ENCODE assay signal across 8 cellular contexts in genomic region chr11:74726547-74727182, GRCh38. TPM values are rescaled to one million over a fixed set of nuclear protein-coding genes. Genes with fewer than 3 reads are reported as not detected.
DNase-seq lines count a peak whose midpoint lies in the region; ATAC-seq lines count a peak whose summit lies in the region.

No MANE protein-coding gene starts in this region.

- H3K27ac Mint-ChIP-seq in activated naive CD4-positive, alpha-beta T cell treated with anti-CD3 and anti-CD28 coated beads, Interleukin-2, amount 50 U/mL, for 72 hours = no peak overlapping the region

- H3K4me3 ChIP-seq in MG63 = no peak overlapping the region

- H3K9me3 Mint-ChIP-seq in activated naive CD4-positive, alpha-beta T cell treated with anti-CD3 and anti-CD28 coated beads, Interleukin-2, amount 50 U/mL, for 72 hours = no peaks in the 10 kb centered on the region

- intact Hi-C loops in Right ventricle myocardium superior (cut with DNase I) (no loop called here), posterior vena cava (cut with DNase I) (loop anchor here (5.0 to 10.0 kb wide), 3 partner anchors 112 to 262 kb away; partner anchors contain the start of gene KCNE3 (in 1 of the 2))

- H3K9me3 ChIP-seq in MG63 = no peaks in the 10 kb centered on the region

- peak; percentile 34 for DNase-seq in DMS153 (lab: John Stamatoyannopoulos, UW)
- peak; percentile 67 for DNase-seq in MG63
- peak; percentile 81 for DNase-seq in SK-N-DZ (ENCODE audit: low spot score)
- peak; percentile 60 to 69 for DNase-seq in activated naive CD4-positive, alpha-beta T cell treated with anti-CD3 and anti-CD28 coated beads, Interleukin-2, amount 50 U/mL, for 72 hours (ENCODE audit: low spot score in 2 of 2)
- peak; percentile 80 for DNase-seq in Right ventricle myocardium superior
- DNase-seq in posterior vena cava (ENCODE audit: low spot score) = peak; percentile 87
- DNase-seq in amniotic stem cell (lab: John Stamatoyannopoulos, UW) = no peak

- ATAC-seq in GM21619 (IDR thresholded peaks at IDR 0.05; ENCODE audit: unreplicated experiment) (peak; percentile 88), Right ventricle myocardium superior (ENCODE audit: poor library complexity) (peak; percentile 92)
- peak; percentile 91 to 92 for ATAC-seq in activated naive CD4-positive, alpha-beta T cell treated with anti-CD3 and anti-CD28 coated beads, Interleukin-2, amount 50 U/mL, for 72 hours

- H3K27me3 ChIP-seq in MG63 = no peaks in the 10 kb centered on the region; the same call in 1 of the 2 replicates

- H3K36me3 ChIP-seq in MG63 = no peaks in the 10 kb centered on the region

- no peaks in the 10 kb centered on the region for H3K36me3 Mint-ChIP-seq in activated naive CD4-positive, alpha-beta T cell treated with anti-CD3 and anti-CD28 coated beads, Interleukin-2, amount 50 U/mL, for 72 hours

RNA-seq across cellular contexts. Expression of gene CHRDL2, which starts 4.6 kb away (rescaled TPM):
- total RNA-seq in MG63 (2014; rRNA removed; shearing (Covaris generic); ENCODE audit: low replicate concordance) = not detected in 2 replicates
- 0.44 TPM in 1 of 2 replicates, not detected in the other for polyA plus RNA-seq in SK-N-DZ (2014; cell fraction: cytosol; rRNA removed)
- 0.81 and 8.5 TPM in 2 replicates for polyA plus RNA-seq in SK-N-DZ (2014; cell fraction: nucleus; rRNA removed)
- total RNA-seq in activated naive CD4-positive, alpha-beta T cell treated with anti-CD3 and anti-CD28 coated beads, Interleukin-2, amount 50 U/mL, for 72 hours = not detected
- total RNA-seq in Right ventricle myocardium superior = 11.1 TPM
- 10 to 100 TPM; 10.6 to 31.9 TPM for total RNA-seq in posterior vena cava

RNA-seq across cellular contexts. Expression of gene RNF169, which starts 22.0 kb away (rescaled TPM):
- total RNA-seq in MG63 (2014; rRNA removed; shearing (Covaris generic); ENCODE audit: low replicate concordance) = 11.2 and 11.8 TPM in 2 replicates
- polyA plus RNA-seq in SK-N-DZ (2014; cell fraction: cytosol; rRNA removed) = 21.5 and 26.7 TPM in 2 replicates
- polyA plus RNA-seq in SK-N-DZ (2014; cell fraction: nucleus; rRNA removed) = 31.1 and 37.5 TPM in 2 replicates
- total RNA-seq in activated naive CD4-positive, alpha-beta T cell treated with anti-CD3 and anti-CD28 coated beads, Interleukin-2, amount 50 U/mL, for 72 hours = 10 to 100 TPM; 14.2 to 15.5 TPM
- total RNA-seq in Right ventricle myocardium superior = 10.2 TPM
- 10 to 100 TPM; 14.7 to 19.8 TPM for total RNA-seq in posterior vena cava

Comparison
In these comparisons a context has a peak if more than half of its experiments do, and no peak if none do; other contexts are left out.
1. RNA of gene CHRDL2, which starts 4.6 kb away (total RNA-seq): 10.6 to 31.9 TPM in posterior vena cava and 11.1 TPM in Right ventricle myocardium superior (single experiment); not detected in MG63 and not detected in activated naive CD4-positive, alpha-beta T cell treated with anti-CD3 and anti-CD28 coated beads, Interleukin-2, amount 50 U/mL, for 72 hours; every median in the first group is over 10 times any median in the second.
2. Peak in every context shown above with its lines, with median percentiles within 50 percentile points of each other: ATAC-seq.